ENCODE assay signal across 29 cellular contexts in the genomic region with DNA sequence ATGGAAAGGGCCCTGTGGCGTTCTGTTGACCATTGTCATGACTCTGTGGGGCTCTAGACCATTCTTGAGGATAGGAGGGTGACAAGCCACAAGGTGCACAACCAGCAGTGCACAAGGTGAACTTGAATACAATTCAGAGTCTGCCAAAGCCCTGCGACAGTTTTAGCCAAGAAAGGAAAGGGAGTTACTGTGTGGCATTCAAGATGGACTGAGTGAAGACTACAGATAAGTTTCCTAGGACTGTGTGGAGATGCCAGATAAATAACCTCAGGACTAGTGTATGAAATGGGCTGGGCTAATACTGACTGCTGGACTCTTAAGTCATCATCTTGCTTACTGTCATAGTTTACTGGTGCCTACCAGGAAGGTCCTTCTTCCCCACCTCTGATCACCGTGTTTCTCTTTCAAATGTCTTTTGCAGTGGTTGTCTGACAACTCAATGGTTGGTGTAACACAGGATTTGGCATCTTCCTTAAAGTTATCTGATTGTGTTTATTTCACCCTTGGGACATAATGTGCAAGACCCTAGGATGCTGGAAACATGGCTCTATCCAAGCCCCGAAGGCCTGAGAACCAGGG. TPM values are rescaled to one million over a fixed set of nuclear protein-coding genes. Genes with fewer than 3 reads are reported as not detected.
"Had no signal": no experiment of that assay in that cellular context is flagged by ENCODE, and none has a peak within 500 bp of the region (broad histone marks: within the 10 kb centered on the region; RNA-seq: fewer than 3 reads in every experiment).

No MANE protein-coding gene starts in this region.

- H3K4me3 ChIP-seq: cardiac muscle cell, PC-9 had no signal

- H3K4me2 ChIP-seq: PC-9 had no signal

- DNase-seq: activated CD4-positive, alpha-beta T cell treated with anti-CD3 and anti-CD28 coated beads, Interleukin-2, amount 10 ng/mL, durations not matched to agents 24 days and 14 days; activated CD4-positive, alpha-beta T cell treated with anti-CD3 and anti-CD28 coated beads, Interleukin-2, amount 50 U/mL, for 48 hours; activated CD8-positive, alpha-beta memory T cell treated with anti-CD3 and anti-CD28 coated beads for 24 hours; activated effector memory CD4-positive, alpha-beta T cell treated with anti-CD3 and anti-CD28 coated beads, Interleukin-2, amount 50 U/mL, for 16 hours; activated naive CD4-positive, alpha-beta T cell treated with anti-CD3 and anti-CD28 coated beads for 36 hours; activated T-cell treated with anti-CD3 and anti-CD28 coated beads, Interleukin-2, amount 50 U/mL, for 4 hours; amygdala; KG1; NCI-H1048; NCI-H146; NCI-H187 treated with DMSO at 0.1 percent for 48 hours; NCI-H2171 treated with DMSO at 0.1 percent for 48 hours; NCI-H345; NCI-H510A; NCI-H526 treated with DMSO at 0.1 percent for 48 hours; NCI-H82; NK-92 treated with Interleukin-12 subunit alpha and Interleukin-12 subunit beta, amount 100 ng/mL, for 24 hours; PC-9; SHP77 treated with DMSO at 0.1 percent for 48 hours; WERI-Rb-1 had no signal

- H3K4me3 Mint-ChIP-seq: activated CD4-positive, alpha-beta T cell treated with anti-CD3 and anti-CD28 coated beads, Interleukin-2, amount 10 ng/mL, durations not matched to agents 24 days and 14 days; activated naive CD4-positive, alpha-beta T cell treated with anti-CD3 and anti-CD28 coated beads for 36 hours; activated naive CD8-positive, alpha-beta T cell; activated T-cell treated with anti-CD3 and anti-CD28 coated beads, Interleukin-2, amount 50 U/mL, for 4 hours; brain; T-helper 1 cell treated with Interleukin-12 subunit alpha and Interleukin-12 subunit beta and Interleukin-4 antibody, amounts not matched to agents 30 μg/mL and 1 μg/mL, for 36 hours had no signal

- H3K27ac ChIP-seq: cardiac muscle cell, PC-9, WERI-Rb-1 had no signal

- H3K4me1 Mint-ChIP-seq: brain had no signal

- H3K9me3 Mint-ChIP-seq: activated CD4-positive, alpha-beta T cell treated with anti-CD3 and anti-CD28 coated beads, Interleukin-2, amount 10 ng/mL, durations not matched to agents 24 days and 14 days; activated naive CD4-positive, alpha-beta T cell treated with anti-CD3 and anti-CD28 coated beads for 36 hours; activated T-cell treated with anti-CD3 and anti-CD28 coated beads, Interleukin-2, amount 50 U/mL, for 4 hours; brain; T-helper 1 cell treated with Interleukin-12 subunit alpha and Interleukin-12 subunit beta and Interleukin-4 antibody, amounts not matched to agents 30 μg/mL and 1 μg/mL, for 36 hours had no signal

- H3K27me3 Mint-ChIP-seq: activated CD4-positive, alpha-beta T cell treated with anti-CD3 and anti-CD28 coated beads, Interleukin-2, amount 10 ng/mL, durations not matched to agents 24 days and 14 days; activated naive CD8-positive, alpha-beta T cell had no signal

- H2AFZ ChIP-seq: PC-9 had no signal

- FAIRE-seq: astrocyte had no signal

- H3K27me3 ChIP-seq: cardiac muscle cell had no signal

- H3K27ac Mint-ChIP-seq: activated CD4-positive, alpha-beta T cell treated with anti-CD3 and anti-CD28 coated beads, Interleukin-2, amount 10 ng/mL, durations not matched to agents 24 days and 14 days; activated naive CD4-positive, alpha-beta T cell treated with anti-CD3 and anti-CD28 coated beads for 36 hours; activated naive CD8-positive, alpha-beta T cell; brain; T-helper 1 cell treated with Interleukin-12 subunit alpha and Interleukin-12 subunit beta and Interleukin-4 antibody, amounts not matched to agents 30 μg/mL and 1 μg/mL, for 36 hours had no signal

- ATAC-seq: activated CD4-positive, CD25-positive, alpha-beta regulatory T cell treated with anti-CD3 and anti-CD28 coated beads, Interleukin-2, amount 50 U/mL, for 24 hours; activated T-cell treated with anti-CD3 and anti-CD28 coated beads, Interleukin-2, amount 50 U/mL, for 4 hours had no signal

- H3K36me3 ChIP-seq: cardiac muscle cell, WERI-Rb-1 had no signal

- H3K36me3 Mint-ChIP-seq: activated naive CD8-positive, alpha-beta T cell; brain had no signal

RNA-seq across cellular contexts. Expression of a gene that starts 27.4 kb away (rescaled TPM):
- total RNA-seq: SK-MEL-5 had no signal

RNA-seq across cellular contexts. Expression of a gene that starts 39.0 kb away (rescaled TPM):
- total RNA-seq: activated CD4-positive, alpha-beta T cell treated with anti-CD3 and anti-CD28 coated beads, Interleukin-2, amount 10 ng/mL, durations not matched to agents 24 days and 14 days; activated naive CD4-positive, alpha-beta T cell treated with anti-CD3 and anti-CD28 coated beads for 36 hours; astrocyte; cardiac muscle cell; LHCN-M2; M059J; PC-9; SK-MEL-5 had no signal
- polyA plus RNA-seq: cardiac muscle cell had no signal
